ENCODE assay signal across 9 cellular contexts in genomic region chr12:46831335-46832083, GRCh38. TPM values are rescaled to one million over a fixed set of nuclear protein-coding genes. Genes with fewer than 3 reads are reported as not detected.
DNase-seq lines count a peak whose midpoint lies in the region; ATAC-seq, FAIRE-seq and TF ChIP-seq lines count a peak whose summit lies in the region.
"Had no signal": no experiment of that assay in that cellular context is flagged by ENCODE, and none has a peak within 500 bp of the region (broad histone marks: within the 10 kb centered on the region; RNA-seq: fewer than 3 reads in every experiment).

No MANE protein-coding gene starts in this region.

- TF ChIP-seq POLR2A in H1 (IDR thresholded peaks at IDR 0.05; ENCODE audit: control extremely low read depth in 1 of 2, low read depth in 2 of 2, low read length in 2 of 2) (no peak), upper lobe of left lung (IDR thresholded peaks at IDR 0.05) (no peak)

- POLR2A ChIA-PET in H1 (lab: Charles Lee; ENCODE audit: partially characterized antibody), result interaction anchor here (0.9 to 2.0 kb wide), 4 partner anchors 14 to 562 kb away, joined by 3 to 7 read pairs (median 4); partner anchors contain the start of gene SLC38A1

- no peak overlapping the region for H2BK120ac ChIP-seq in H1 (replicated peaks; ENCODE audit: low read depth, low read length)

- no peak overlapping the region for H3K27ac Mint-ChIP-seq in memory B cell
- H3K27ac Mint-ChIP-seq: T-helper 2 cell treated with Interferon-gamma antibody and Interleukin-4, amounts not matched to agents 5 μg/mL and 100 μg/mL, for 36 hours had no signal

- 0 out of 2 replicates have a peak overlapping the region, but pooled peaks have one; percentile 6 for H3K18ac ChIP-seq in H1 (ENCODE audit: extremely low read depth, low read length)

- 5% methylated on average over 31 of the region's 52 CpGs; no CpG with 5 or more reads in 1 of the 2 experiments for WGBS in H1 (ENCODE audit: extremely low coverage in 1 of 2, insufficient coverage in 1 of 2, insufficient read length in 1 of 2, insufficient replicate concordance in 2 of 2, low coverage in 1 of 2, low lambda C conversion rate in 2 of 2, missing lambda C conversion rate in 1 of 2), 2 experiments
- 4 to 6% methylated on average over 32 to 52 of the region's 52 CpGs for WGBS in upper lobe of left lung, 2 donors

- H3K4me3 ChIP-seq in H1 (ENCODE audit: extremely low read depth in 1 of 4, insufficient read depth in 2 of 4, low read depth in 3 of 4, low read length in 4 of 4) (peak overlapping the region; percentile 45 to 71 (median 50)), upper lobe of left lung (peak overlapping the region; percentile 20 to 40 (median 29))

- H4K91ac ChIP-seq in H1 (replicated peaks; ENCODE audit: insufficient read length, low read length), result no peak overlapping the region

- H3K27me3 ChIP-seq in H1 (replicated peaks in 1 of 4; ENCODE audit: control insufficient read depth in 3 of 4, extremely low read depth in 1 of 4, insufficient read depth in 3 of 4, low read length in 3 of 4) (peaks cover 3 to 35% (median 26%) of the 10 kb centered on the region in 4 experiments), upper lobe of left lung (peaks cover 0 to 19% (median 7%) of the 10 kb centered on the region in 4 donors)

- TF ChIP-seq EP300 in H1 (IDR thresholded peaks at IDR 0.05; ENCODE audit: borderline replicate concordance in 1 of 2, low read depth in 2 of 2, low read length in 2 of 2), result no peak
- TF ChIP-seq EP300 in upper lobe of left lung (IDR thresholded peaks at IDR 0.05), result no peak

- ATAC-seq in memory B cell (ENCODE audit: low read depth) (no peak), upper lobe of left lung (ENCODE audit: low FRiP score in 2 of 2) (peak; percentile 28 to 53), GM19035 (IDR thresholded peaks at IDR 0.05; ENCODE audit: unreplicated experiment) (no peak), GM19455 (IDR thresholded peaks at IDR 0.05; ENCODE audit: unreplicated experiment) (no peak)

- H2AK5ac ChIP-seq in H1 (ENCODE audit: low read depth, low read length), result no peak overlapping the region

- no peak overlapping the region for H3K23ac ChIP-seq in H1 (ENCODE audit: insufficient read length)

- H3K9me3 ChIP-seq in H1 (ENCODE audit: insufficient read depth in 2 of 2, low read depth in 1 of 2, low read length in 1 of 2) (0 out of 4 replicates have a peak, but pooled peaks cover 0 to 3% of the 10 kb centered on the region in 2 experiments), upper lobe of left lung (no peaks in the 10 kb centered on the region)

- H2BK15ac ChIP-seq in H1 (ENCODE audit: low read length), result no peak overlapping the region

- H2BK20ac ChIP-seq in H1 (ENCODE audit: low read length), result no peak overlapping the region

- H3K79me2 ChIP-seq in H1 (ENCODE audit: control insufficient read depth in 1 of 2, insufficient read depth in 2 of 2, low read length in 2 of 2), result no peaks in the 10 kb centered on the region

- peak overlapping the region in 1 of 4 experiments; percentile 3; a peak in 1 of 7 replicates for H3K9ac ChIP-seq in H1 (replicated peaks in 1 of 4; ENCODE audit: extremely low read depth in 1 of 4, low read depth in 3 of 4, low read length in 3 of 4)

- no peaks in the 10 kb centered on the region for H3K36me3 Mint-ChIP-seq in memory B cell

- H2BK5ac ChIP-seq in H1 (ENCODE audit: low read depth, low read length), result no peak overlapping the region

- H3K4me2 ChIP-seq in H1 (ENCODE audit: insufficient read depth in 1 of 2, low read depth in 2 of 2, low read length in 2 of 2), result peak overlapping the region; percentile 74 to 92

- H3K23me2 ChIP-seq in H1 (ENCODE audit: low read depth, low read length), result peaks cover 9% of the 10 kb centered on the region

- peaks cover 0 to 2% (median under 1%) of the 10 kb centered on the region in 4 experiments; a peak in 4 of 7 replicates for H3K4me1 ChIP-seq in H1 (replicated peaks in 1 of 4; ENCODE audit: control insufficient read depth in 3 of 4, insufficient read depth in 4 of 4, low read length in 3 of 4)
- peaks cover 0 to 15% (median 12%) of the 10 kb centered on the region in 4 donors for H3K4me1 ChIP-seq in upper lobe of left lung

- peaks cover 18% of the 10 kb centered on the region for H3K27me3 Mint-ChIP-seq in memory B cell

- TF ChIP-seq CTCF in H1 (IDR thresholded peaks at IDR 0.05; ENCODE audit: control extremely low read depth in 1 of 3, insufficient read depth in 1 of 3, low read depth in 1 of 3, low read length in 3 of 3) (no peak), upper lobe of left lung (IDR thresholded peaks at IDR 0.05) (no peak)

- H3K9me3 Mint-ChIP-seq in memory B cell, result peaks cover under 1% of the 10 kb centered on the region
- H3K9me3 Mint-ChIP-seq: T-helper 2 cell treated with Interferon-gamma antibody and Interleukin-4, amounts not matched to agents 5 μg/mL and 100 μg/mL, for 36 hours had no signal

- peaks cover 4% of the 10 kb centered on the region for H3K4me1 Mint-ChIP-seq in memory B cell

- peak overlapping the region; percentile 84 for H2AFZ ChIP-seq in H1 (ENCODE audit: low read length)

- no peak overlapping the region for H2BK12ac ChIP-seq in H1 (ENCODE audit: low read depth, low read length)

- H3K4ac ChIP-seq in H1 (replicated peaks; ENCODE audit: insufficient read length, low read depth, low read length), result no peak overlapping the region

- H4K8ac ChIP-seq in H1 (ENCODE audit: extremely low read depth, insufficient read depth, low read length), result peak overlapping the region; percentile 78

- H3K36me3 ChIP-seq in H1 (ENCODE audit: control insufficient read depth in 2 of 4, insufficient read depth in 4 of 4, low read length in 3 of 4) (no peaks in the 10 kb centered on the region), upper lobe of left lung (no peaks in the 10 kb centered on the region)

- peak overlapping the region; percentile 70 for H3K56ac ChIP-seq in H1 (replicated peaks; ENCODE audit: insufficient read length, low read depth, low read length)

- peaks cover 0 to 3% of the 10 kb centered on the region in 2 experiments for H4K20me1 ChIP-seq in H1 (replicated peaks in 1 of 2; ENCODE audit: control insufficient read depth in 1 of 2, insufficient read depth in 2 of 2, low read length in 2 of 2)

- no peak for FAIRE-seq in H1 (lab: Jason Lieb, UNC)

- CTCF ChIA-PET in H1 (lab: Charles Lee; ENCODE audit: partially characterized antibody), result interaction anchor here (0.5 to 1.0 kb wide), 4 partner anchors 54 to 476 kb away, joined by 3 read pairs; no protein-coding TSS in a partner anchor

- H3K14ac ChIP-seq in H1 (ENCODE audit: insufficient read length), result no peak overlapping the region

- H3K27ac ChIP-seq in H1 (ENCODE audit: low read depth, low read length) (no peak overlapping the region), upper lobe of left lung (no peak overlapping the region)

- H4K5ac ChIP-seq in H1 (ENCODE audit: insufficient read length, low read depth, low read length), result no peak overlapping the region

- H3K79me1 ChIP-seq in H1 (ENCODE audit: low read depth, low read length), result no peaks in the 10 kb centered on the region

- peak; percentile 55 for DNase-seq in activated CD8-positive, alpha-beta memory T cell treated with anti-CD3 and anti-CD28 coated beads, Interleukin-2, amount 50 U/mL, for 48 hours
- no peak for DNase-seq in activated CD8-positive, alpha-beta memory T cell treated with anti-CD3 and anti-CD28 coated beads, Interleukin-2, amount 50 U/mL, for 4 hours
- peak in 1 of 2 experiments; percentile 73 for DNase-seq in H1 (ENCODE audit: low read depth in 1 of 2, low spot score in 2 of 2)
- DNase-seq in memory B cell (ENCODE audit: low spot score in 2 of 2), result no peak
- peak in 1 of 2 donors; percentile 85 for DNase-seq in upper lobe of left lung
- DNase-seq in amniotic stem cell (lab: John Stamatoyannopoulos, UW), result no peak

- no peak for TF ChIP-seq RAD21 in H1 (IDR thresholded peaks at IDR 0.05 in 1 of 2, conservative IDR thresholded peaks at IDR 0.05 in 1 of 2; ENCODE audit: low read depth in 2 of 2, low read length in 2 of 2)

- H3K4me3 Mint-ChIP-seq in memory B cell, result peak overlapping the region; percentile 24
- H3K4me3 Mint-ChIP-seq: T-helper 2 cell treated with Interferon-gamma antibody and Interleukin-4, amounts not matched to agents 5 μg/mL and 100 μg/mL, for 36 hours had no signal

TF ChIP-seq in H1, 55 proteins besides CTCF, POLR2A, EP300 and RAD21 (continues in another document):
- TF ChIP-seq E2F6 (IDR thresholded peaks at IDR 0.05) (peak; percentile 81), SUZ12 (IDR thresholded peaks at IDR 0.05; ENCODE audit: low read length) (peak; percentile 74), TAF7 (optimal IDR thresholded peaks at IDR 0.05; ENCODE audit: borderline replicate concordance, low read depth, low read length) (no peak), CBX8 (IDR thresholded peaks at IDR 0.05; ENCODE audit: borderline replicate concordance, low read depth, low read length) (no peak), EZH2 (IDR thresholded peaks at IDR 0.05; ENCODE audit: low read depth, low read length, severe bottlenecking) (peak; percentile 80), MAX (IDR thresholded peaks at IDR 0.05) (peak; percentile 40), CBX5 (IDR thresholded peaks at IDR 0.05; ENCODE audit: low read depth, low read length) (no peak), RBBP5 (IDR thresholded peaks at IDR 0.05; ENCODE audit: borderline replicate concordance, low read depth, low read length) (peak; percentile 59; the same call in 1 of the 2 replicates), ASH2L (IDR thresholded peaks at IDR 0.05; ENCODE audit: low read length) (peak; percentile 82), RNF2 (IDR thresholded peaks at IDR 0.05; ENCODE audit: borderline replicate concordance, low read depth, low read length, missing control alignments, poor library complexity, severe bottlenecking) (peak; percentile 48)

RNA-seq across cellular contexts. Expression of gene SLC38A4, which starts 5.7 kb away (rescaled TPM):
- 15.4 and 15.5 TPM in 2 replicates for total RNA-seq in H1 (2021; fragmentation: NEBNext Ultra II Directional; extraction: Animal tissue kit (Norgen Biotek cat#: 25700))
- polyA plus RNA-seq in H1 (2011; rRNA removed), result 4.4 and 6.7 TPM in 2 replicates
- 11.1 TPM for polyA plus RNA-seq in H1 (2011; cell fraction: cytosol; rRNA removed)
- 7.8 TPM for polyA plus RNA-seq in H1 (2011; cell fraction: nucleus; rRNA removed)
- polyA plus RNA-seq in H1 (2012, experiment 1 of 2), result 5.8 to 11.8 TPM (median 9.1 TPM) in 4 replicates
- 0.50 TPM for polyA plus RNA-seq in H1 (2012, experiment 2 of 2)
- polyA plus RNA-seq in H1 (2013, experiment 1 of 2), result 21.6 TPM
- 20.7 TPM for polyA plus RNA-seq in H1 (2013, experiment 2 of 2)
- polyA minus RNA-seq in H1 (2011; rRNA and poly(A)+ RNA removed), result 15.7 and 17.3 TPM in 2 replicates
- 7.0 TPM for polyA minus RNA-seq in H1 (2011; cell fraction: cytosol; rRNA and poly(A)+ RNA removed)
- 5.8 TPM for polyA minus RNA-seq in H1 (2011; cell fraction: nucleus; rRNA and poly(A)+ RNA removed)
- under 1 TPM in 3 of 6 donors, not detected in 3; 0.49 to 0.81 (median 0.60) TPM for total RNA-seq in upper lobe of left lung

Comparison
In these comparisons a context has a peak if more than half of its experiments do, and no peak if none do; other contexts are left out.
1. ATAC-seq: peak in upper lobe of left lung (2 of 2); none in memory B cell (single experiment), GM19035 (single experiment) and GM19455 (single experiment).